In the genomic region with DNA sequence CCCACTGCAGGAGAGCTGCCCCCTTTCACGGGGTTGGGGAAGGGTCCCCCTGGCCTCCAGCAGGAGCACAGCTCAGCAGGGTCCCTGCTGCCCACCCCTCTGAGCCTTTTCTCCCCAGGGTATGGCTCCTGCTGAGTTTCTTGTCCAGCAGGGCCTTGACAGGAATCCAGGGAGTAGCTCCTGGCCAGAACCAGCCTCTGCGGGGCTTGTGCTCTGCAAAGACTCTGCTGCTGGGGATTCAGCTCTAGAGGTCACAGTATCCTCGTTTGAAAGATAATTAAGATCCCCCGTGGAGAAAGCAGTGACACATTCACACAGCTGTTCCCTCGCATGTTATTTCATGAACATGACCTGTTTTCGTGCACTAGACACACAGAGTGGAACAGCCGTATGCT, we compare ENCODE assay signal across 17 cellular contexts. TPM values are rescaled to one million over a fixed set of nuclear protein-coding genes. Genes with fewer than 3 reads are reported as not detected.
DNase-seq lines count a peak whose midpoint lies in the region; ATAC-seq, FAIRE-seq and TF ChIP-seq lines count a peak whose summit lies in the region.
"Had no signal": no experiment of that assay in that cellular context is flagged by ENCODE, and none has a peak within 500 bp of the region (broad histone marks: within the 10 kb centered on the region; RNA-seq: fewer than 3 reads in every experiment).

No MANE protein-coding gene starts in this region.

- H3K36me3 Mint-ChIP-seq in astrocyte (ENCODE audit: low read depth, unreplicated experiment), result peaks cover 33% of the 10 kb centered on the region
- peaks cover 89% of the 10 kb centered on the region for H3K36me3 Mint-ChIP-seq in activated T-helper 2 cell treated with anti-CD3 and anti-CD28 coated beads, Interferon-gamma antibody, Interleukin-2, Interleukin-4, amounts not matched to agents 10 μg/mL and 5 μg/mL and 100 μg/mL, durations not matched to agents 14 hours and 24 hours and 36 hours (ENCODE audit: low read depth)

- 87% methylated on average over 7 of the region's 7 CpGs for WGBS in HepG2 (ENCODE audit: low lambda C conversion rate)
- 82% methylated on average over 5 of the region's 7 CpGs for WGBS in right lobe of liver (ENCODE audit: insufficient coverage, low coverage, low lambda C conversion rate, missing lambda C conversion rate)
- WGBS in mesenchymal stem cell, result 84% methylated on average over 7 of the region's 7 CpGs
- WGBS in SK-N-SH (ENCODE audit: low lambda C conversion rate), result 90% methylated on average over 7 of the region's 7 CpGs

- no peaks in the 10 kb centered on the region for H3K9me2 ChIP-seq in SK-N-SH

- H2BK15ac ChIP-seq in mesenchymal stem cell (ENCODE audit: low read depth, poor library complexity, severe bottlenecking), result no peak overlapping the region

- H3K79me2 ChIP-seq in HepG2 (ENCODE audit: insufficient read depth, low read length) (no peaks in the 10 kb centered on the region), astrocyte (ENCODE audit: insufficient read depth, low read length) (peaks cover 76% of the 10 kb centered on the region), SK-N-SH (ENCODE audit: insufficient read depth) (peaks cover 46% of the 10 kb centered on the region)

- peak overlapping the region; percentile 8 for H3K4me3 Mint-ChIP-seq in astrocyte (ENCODE audit: unreplicated experiment)
- H3K4me3 Mint-ChIP-seq in activated T-helper 2 cell treated with anti-CD3 and anti-CD28 coated beads, Interferon-gamma antibody, Interleukin-2, Interleukin-4, amounts not matched to agents 10 μg/mL and 5 μg/mL and 100 μg/mL, durations not matched to agents 14 hours and 24 hours and 36 hours (ENCODE audit: low read depth), result no peak overlapping the region

- no peak for TF ChIP-seq CTCF in HepG2 (CRISPR knock-in tag; IDR thresholded peaks at IDR 0.05)
- TF ChIP-seq CTCF in right lobe of liver (IDR thresholded peaks at IDR 0.05), result no peak
- no peak for TF ChIP-seq CTCF in astrocyte (IDR thresholded peaks at IDR 0.05; ENCODE audit: insufficient read depth, low read depth, low read length)
- TF ChIP-seq CTCF in vagina (IDR thresholded peaks at IDR 0.05), result no peak
- no peak for TF ChIP-seq CTCF in SK-N-SH (IDR thresholded peaks at IDR 0.05)

- peaks cover 38 to 47% of the 10 kb centered on the region in 2 experiments for H3K36me3 ChIP-seq in HepG2 (replicated peaks in 1 of 2; ENCODE audit: control insufficient read depth in 1 of 2, insufficient read depth in 2 of 2, low read length in 2 of 2)
- H3K36me3 ChIP-seq in right lobe of liver, result peaks cover 25 to 64% (median 38%) of the 10 kb centered on the region in 4 donors
- H3K36me3 ChIP-seq in astrocyte (ENCODE audit: insufficient read depth, low read length), result peaks cover 52% of the 10 kb centered on the region
- H3K36me3 ChIP-seq in mesenchymal stem cell (ENCODE audit: control insufficient read depth in 1 of 2, insufficient read depth in 2 of 2, low read depth in 1 of 2, low read length in 2 of 2), result peaks cover 65 to 98% of the 10 kb centered on the region in 2 experiments
- H3K36me3 ChIP-seq in vagina, result peaks cover 6 to 76% of the 10 kb centered on the region in 2 donors
- H3K36me3 ChIP-seq in SK-N-SH (replicated peaks in 1 of 2; ENCODE audit: control insufficient read depth in 1 of 2, insufficient read depth in 2 of 2, low read length in 1 of 2), result peaks cover 39 to 50% of the 10 kb centered on the region in 2 experiments

- H3K4me1 Mint-ChIP-seq in astrocyte (ENCODE audit: low read depth, unreplicated experiment), result peaks cover 53% of the 10 kb centered on the region
- H3K4me1 Mint-ChIP-seq in activated T-helper 2 cell treated with anti-CD3 and anti-CD28 coated beads, Interferon-gamma antibody, Interleukin-2, Interleukin-4, amounts not matched to agents 10 μg/mL and 5 μg/mL and 100 μg/mL, durations not matched to agents 14 hours and 24 hours and 36 hours (ENCODE audit: low read depth), result peaks cover 31% of the 10 kb centered on the region

- peak overlapping the region; percentile 27 for H4K8ac ChIP-seq in mesenchymal stem cell (ENCODE audit: low read length)

- no peaks in the 10 kb centered on the region for H3K27me3 Mint-ChIP-seq in astrocyte (ENCODE audit: low read depth, unreplicated experiment)
- H3K27me3 Mint-ChIP-seq in activated T-helper 2 cell treated with anti-CD3 and anti-CD28 coated beads, Interferon-gamma antibody, Interleukin-2, Interleukin-4, amounts not matched to agents 10 μg/mL and 5 μg/mL and 100 μg/mL, durations not matched to agents 14 hours and 24 hours and 36 hours (ENCODE audit: low read depth), result no peaks in the 10 kb centered on the region

- H3K18ac ChIP-seq in mesenchymal stem cell (ENCODE audit: low read depth in 1 of 2, low read length in 2 of 2), result no peak overlapping the region

- H4K20me1 ChIP-seq in HepG2 (ENCODE audit: insufficient read depth, low read length) (peaks cover 22% of the 10 kb centered on the region; the same call in 1 of the 2 replicates), astrocyte (ENCODE audit: insufficient read depth, low read length) (peaks cover 87% of the 10 kb centered on the region), SK-N-SH (ENCODE audit: insufficient read depth) (peaks cover 33% of the 10 kb centered on the region; the same call in 1 of the 2 replicates)

- H3K79me1 ChIP-seq in mesenchymal stem cell (replicated peaks; ENCODE audit: low read length, poor library complexity, severe bottlenecking), result peaks cover 19% of the 10 kb centered on the region

- H3K9me3 Mint-ChIP-seq in astrocyte (ENCODE audit: unreplicated experiment), result no peaks in the 10 kb centered on the region
- no peaks in the 10 kb centered on the region for H3K9me3 Mint-ChIP-seq in activated T-helper 2 cell treated with anti-CD3 and anti-CD28 coated beads, Interferon-gamma antibody, Interleukin-2, Interleukin-4, amounts not matched to agents 10 μg/mL and 5 μg/mL and 100 μg/mL, durations not matched to agents 14 hours and 24 hours and 36 hours

- no peak for DNase-seq in HepG2 (ENCODE audit: low spot score)
- no peak for DNase-seq in right lobe of liver
- no peak for DNase-seq in astrocyte (ENCODE audit: low read depth)
- no peak for DNase-seq in mesenchymal stem cell
- no peak for DNase-seq in vagina (ENCODE audit: extremely low spot score in 2 of 2)
- DNase-seq in SK-N-SH, result no peak
- no peak for DNase-seq in activated T-helper 2 cell treated with anti-CD3 and anti-CD28 coated beads, Interferon-gamma antibody, Interleukin-2, Interleukin-4, amounts not matched to agents 10 μg/mL and 5 μg/mL and 100 μg/mL, durations not matched to agents 14 hours and 24 hours and 36 hours (ENCODE audit: low spot score)
- DNase-seq: activated CD4-positive, alpha-beta T cell treated with anti-CD3 and anti-CD28 coated beads, Interleukin-2, amount 50 U/mL, for 1 hour; activated naive CD4-positive, alpha-beta T cell treated with anti-CD3 and anti-CD28 coated beads, Interleukin-2, amount 50 U/mL, for 16 hours; dermis blood vessel endothelial cell; foreskin keratinocyte; left cardiac atrium; NCI-H1092 treated with DMSO at 0.1 percent for 48 hours; NK-92 treated with Interleukin-12 subunit alpha and Interleukin-12 subunit beta, amount 100 ng/mL, for 24 hours; stimulated activated naive CD4-positive, alpha-beta T cell had no signal

- H3K4me1 ChIP-seq in HepG2 (ENCODE audit: insufficient read depth, low read length), result peaks cover 5% of the 10 kb centered on the region
- H3K4me1 ChIP-seq in right lobe of liver, result peaks cover 0 to 3% (median 0%) of the 10 kb centered on the region in 4 donors
- H3K4me1 ChIP-seq in astrocyte (ENCODE audit: insufficient read depth, low read length), result peaks cover 32% of the 10 kb centered on the region
- H3K4me1 ChIP-seq in mesenchymal stem cell (ENCODE audit: control insufficient read depth, insufficient read depth, low read depth, low read length), result peaks cover 45% of the 10 kb centered on the region
- peaks cover 64% of the 10 kb centered on the region for H3K4me1 ChIP-seq in vagina
- no peaks in the 10 kb centered on the region for H3K4me1 ChIP-seq in SK-N-SH (ENCODE audit: control insufficient read depth in 1 of 2, insufficient read depth in 2 of 2, low read depth in 1 of 2, low read length in 1 of 2)

- no peak overlapping the region for H3K14ac ChIP-seq in mesenchymal stem cell (ENCODE audit: low read length in 2 of 2)

- H2AFZ ChIP-seq in HepG2 (ENCODE audit: low read length) (no peak overlapping the region), astrocyte (ENCODE audit: low read depth, low read length) (no peak overlapping the region), mesenchymal stem cell (ENCODE audit: low read depth, low read length) (no peak overlapping the region), SK-N-SH (ENCODE audit: low read depth) (no peak overlapping the region)

- no TSS peak for BruUV-seq in HepG2 (replicated peaks; lab: Mats Ljungman, UMichigan)

- no peak for TF ChIP-seq POLR2A in HepG2 (IDR thresholded peaks at IDR 0.05; ENCODE audit: insufficient read depth in 1 of 2, low read depth in 2 of 2, low read length in 2 of 2)
- no peak for TF ChIP-seq POLR2A in right lobe of liver (IDR thresholded peaks at IDR 0.05)
- TF ChIP-seq POLR2A in vagina (IDR thresholded peaks at IDR 0.05), result no peak

- no peak overlapping the region for H3K23ac ChIP-seq in mesenchymal stem cell (ENCODE audit: low read length in 2 of 2)

- H2BK12ac ChIP-seq in mesenchymal stem cell (ENCODE audit: low read length in 2 of 2), result no peak overlapping the region

- in situ Hi-C loops in HepG2 (cut with HindIII; ENCODE audit: extremely low pct_ligation_motif_present, low pct_unique_long_range_greater_than_20kb), result no loop called here

- H3K27ac ChIP-seq in HepG2 (ENCODE audit: extremely low read length, insufficient read depth, low read length), result no peak overlapping the region
- no peak overlapping the region for H3K27ac ChIP-seq in right lobe of liver
- peak overlapping the region; percentile 1 for H3K27ac ChIP-seq in astrocyte (ENCODE audit: low read depth, low read length)
- peak overlapping the region; percentile 31 for H3K27ac ChIP-seq in mesenchymal stem cell (ENCODE audit: low read length, poor library complexity, severe bottlenecking)
- H3K27ac ChIP-seq in vagina, result peak overlapping the region; percentile 61
- H3K27ac ChIP-seq in SK-N-SH (ENCODE audit: low read depth in 2 of 2, low read length in 1 of 2), result no peak overlapping the region
- H3K27ac ChIP-seq: C4-2B, foreskin keratinocyte had no signal

- intact Hi-C loops in HepG2 (cut with micrococcal nuclease; ENCODE audit: unreplicated experiment), result no loop called here
- intact Hi-C loops in right lobe of liver (cut with DNase I), result no loop called here
- intact Hi-C loops in vagina (cut with DNase I), result no loop called here
- intact Hi-C loops in activated T-helper 2 cell treated with anti-CD3 and anti-CD28 coated beads, Interferon-gamma antibody, Interleukin-2, Interleukin-4, amounts not matched to agents 10 μg/mL and 5 μg/mL and 100 μg/mL, durations not matched to agents 14 hours and 24 hours and 36 hours (cut with micrococcal nuclease), result no loop called here

- H3F3A ChIP-seq in SK-N-SH (replicated peaks; ENCODE audit: insufficient read depth), result peaks cover 22% of the 10 kb centered on the region

- H3K27ac Mint-ChIP-seq in astrocyte (ENCODE audit: unreplicated experiment), result peak overlapping the region; percentile 53
- no peak overlapping the region for H3K27ac Mint-ChIP-seq in activated T-helper 2 cell treated with anti-CD3 and anti-CD28 coated beads, Interferon-gamma antibody, Interleukin-2, Interleukin-4, amounts not matched to agents 10 μg/mL and 5 μg/mL and 100 μg/mL, durations not matched to agents 14 hours and 24 hours and 36 hours

- H3K4me2 ChIP-seq in HepG2 (ENCODE audit: low read depth, low read length), result no peak overlapping the region
- H3K4me2 ChIP-seq in astrocyte (ENCODE audit: low read length), result no peak overlapping the region
- H3K4me2 ChIP-seq in mesenchymal stem cell (ENCODE audit: low read length, poor library complexity, severe bottlenecking), result no peak overlapping the region
- H3K4me2 ChIP-seq in SK-N-SH, result no peak overlapping the region

- no peak overlapping the region for H3K4ac ChIP-seq in mesenchymal stem cell (ENCODE audit: low read depth in 1 of 2, low read length in 2 of 2)

- POLR2A ChIA-PET in HepG2 (lab: Yijun Ruan, JAX), result interaction anchor here (1.0 kb wide), 1 partner anchor 21 kb away, joined by 3 read pairs; no protein-coding TSS in a partner anchor
- POLR2A ChIA-PET in SK-N-SH (lab: Yijun Ruan, JAX), result interaction anchor here (0.6 kb wide), 1 partner anchor 552 kb away, joined by 3 read pairs; no protein-coding TSS in a partner anchor

- no peak overlapping the region for H3K9ac ChIP-seq in HepG2 (ENCODE audit: insufficient read depth, low read depth, low read length)
- no peak overlapping the region for H3K9ac ChIP-seq in astrocyte (ENCODE audit: low read length)
- peak overlapping the region; percentile 65 for H3K9ac ChIP-seq in mesenchymal stem cell (ENCODE audit: low read length)
- H3K9ac ChIP-seq in SK-N-SH, result no peak overlapping the region

- H3K9me3 ChIP-seq in HepG2 (ENCODE audit: low read length) (no peaks in the 10 kb centered on the region), right lobe of liver (no peaks in the 10 kb centered on the region), astrocyte (ENCODE audit: insufficient read depth, low read depth, low read length) (no peaks in the 10 kb centered on the region), mesenchymal stem cell (ENCODE audit: control insufficient read depth, low read length) (no peaks in the 10 kb centered on the region), vagina (no peaks in the 10 kb centered on the region), SK-N-SH (no peaks in the 10 kb centered on the region)

- CTCF ChIA-PET in HepG2 (lab: Yijun Ruan, JAX; ENCODE audit: low intra/inter-chr PET ratio, low total read pairs), result no interaction called here
- CTCF ChIA-PET in SK-N-SH (lab: Yijun Ruan, JAX), result interaction anchor here (0.7 to 3.5 kb wide), 9 partner anchors 9 to 710 kb away, joined by 3 to 15 read pairs (median 5); no protein-coding TSS in a partner anchor

- H2AK5ac ChIP-seq in mesenchymal stem cell (ENCODE audit: low read length, severe bottlenecking), result no peak overlapping the region

- no peak for TF ChIP-seq RAD21 in HepG2 (CRISPR knock-in tag; IDR thresholded peaks at IDR 0.05)
- no peak for TF ChIP-seq RAD21 in SK-N-SH (IDR thresholded peaks at IDR 0.05; ENCODE audit: low read length)

- H4K91ac ChIP-seq in mesenchymal stem cell (ENCODE audit: low read length), result no peak overlapping the region

- no peak for TF ChIP-seq EP300 in HepG2 (IDR thresholded peaks at IDR 0.05; ENCODE audit: low read depth in 2 of 2, low read length in 2 of 2)
- TF ChIP-seq EP300 in HepG2 (CRISPR knock-in tag; IDR thresholded peaks at IDR 0.05; ENCODE audit: borderline replicate concordance), result no peak
- TF ChIP-seq EP300 in SK-N-SH (IDR thresholded peaks at IDR 0.05; ENCODE audit: borderline replicate concordance in 1 of 2, low read depth in 1 of 2, low read length in 1 of 2), result no peak

- H3K27me3 ChIP-seq in HepG2 (ENCODE audit: control insufficient read depth in 1 of 2, insufficient read depth in 2 of 2, low read length in 2 of 2), result no peaks in the 10 kb centered on the region
- no peaks in the 10 kb centered on the region for H3K27me3 ChIP-seq in right lobe of liver
- H3K27me3 ChIP-seq in astrocyte (ENCODE audit: insufficient read depth, low read length), result no peaks in the 10 kb centered on the region
- no peaks in the 10 kb centered on the region for H3K27me3 ChIP-seq in mesenchymal stem cell (ENCODE audit: control insufficient read depth in 1 of 2, insufficient read depth in 1 of 2, low read length in 2 of 2)
- H3K27me3 ChIP-seq in vagina, result no peaks in the 10 kb centered on the region
- no peaks in the 10 kb centered on the region for H3K27me3 ChIP-seq in SK-N-SH (ENCODE audit: insufficient read depth)
- H3K27me3 ChIP-seq: foreskin keratinocyte had no signal

- no peak for FAIRE-seq in HepG2 (lab: Jason Lieb, UNC)
- no peak for FAIRE-seq in astrocyte (lab: Jason Lieb, UNC)

- H2BK5ac ChIP-seq in mesenchymal stem cell (ENCODE audit: low read depth, low read length, poor library complexity, severe bottlenecking), result no peak overlapping the region

- ATAC-seq in HepG2, result no peak
- ATAC-seq in right lobe of liver, result no peak
- ATAC-seq in GM18858 (IDR thresholded peaks at IDR 0.05; ENCODE audit: unreplicated experiment), result no peak
- ATAC-seq: foreskin keratinocyte had no signal

- H2BK120ac ChIP-seq in mesenchymal stem cell (ENCODE audit: low read depth, low read length), result no peak overlapping the region

- H3K4me3 ChIP-seq in HepG2 (replicated peaks in 1 of 3; ENCODE audit: insufficient read depth in 1 of 3, low read depth in 2 of 3, low read length in 3 of 3) (no peak overlapping the region), right lobe of liver (no peak overlapping the region), astrocyte (ENCODE audit: insufficient read depth, low read depth, low read length) (no peak overlapping the region), mesenchymal stem cell (ENCODE audit: insufficient read depth in 1 of 2, low read depth in 1 of 2, low read length in 2 of 2) (no peak overlapping the region), vagina (no peak overlapping the region), SK-N-SH (ENCODE audit: low read depth in 2 of 2, low read length in 1 of 2) (no peak overlapping the region)

RNA-seq across cellular contexts. Expression of a gene that starts 21.2 kb away (rescaled TPM):
- total RNA-seq in HepG2 (2016; rRNA removed; fragmentation: Illumina TruSeq; extraction: Trizol), result 2.3 and 3.4 TPM in 2 replicates
- total RNA-seq in HepG2 (2016; cell fraction: cytosol; rRNA removed; fragmentation: Illumina TruSeq; extraction: Trizol; ENCODE audit: low read depth), result 0.53 and 0.61 TPM in 2 replicates
- 2.2 and 4.1 TPM in 2 replicates for total RNA-seq in HepG2 (2016; cell fraction: insoluble cytoplasmic fraction; rRNA removed; fragmentation: Illumina TruSeq; extraction: Trizol)
- total RNA-seq in HepG2 (2016; cell fraction: membrane; rRNA removed; fragmentation: Illumina TruSeq; extraction: Trizol), result 1.3 and 1.4 TPM in 2 replicates
- 3.7 and 5.1 TPM in 2 replicates for total RNA-seq in HepG2 (2016; cell fraction: nucleus; rRNA removed; fragmentation: Illumina TruSeq; extraction: Trizol)
- polyA plus RNA-seq in HepG2 (2011; rRNA removed), result 18.1 and 20.1 TPM in 2 replicates
- 10.9 and 11.2 TPM in 2 replicates for polyA plus RNA-seq in HepG2 (2011; cell fraction: cytosol; rRNA removed)
- polyA plus RNA-seq in HepG2 (2011; cell fraction: nucleus; rRNA removed), result 37.0 and 47.3 TPM in 2 replicates
- polyA plus RNA-seq in HepG2 (2012), result 25.1 and 31.2 TPM in 2 replicates
- 0.21 and 0.26 TPM in 2 replicates for polyA plus RNA-seq in HepG2 (2016; cell fraction: cytosol; fragmentation: Illumina TruSeq; extraction: Trizol; ENCODE audit: low read depth)
- 2.0 and 2.4 TPM in 2 replicates for polyA plus RNA-seq in HepG2 (2016; cell fraction: insoluble cytoplasmic fraction; fragmentation: Illumina TruSeq; extraction: Trizol; ENCODE audit: low read depth)
- 0.46 and 0.51 TPM in 2 replicates for polyA plus RNA-seq in HepG2 (2016; cell fraction: membrane; fragmentation: Illumina TruSeq; extraction: Trizol; ENCODE audit: low read depth)
- polyA plus RNA-seq in HepG2 (2016; cell fraction: nucleus; fragmentation: Illumina TruSeq; extraction: Trizol; ENCODE audit: insufficient read depth, low read depth), result 3.9 and 4.9 TPM in 2 replicates
- 62.9 and 84.8 TPM in 2 replicates for polyA minus RNA-seq in HepG2 (2011; rRNA and poly(A)+ RNA removed; ENCODE audit: low replicate concordance)
- 27.1 and 28.7 TPM in 2 replicates for polyA minus RNA-seq in HepG2 (2011; cell fraction: cytosol; rRNA and poly(A)+ RNA removed)
- polyA minus RNA-seq in HepG2 (2011; cell fraction: nucleus; rRNA and poly(A)+ RNA removed), result 47.9 and 53.6 TPM in 2 replicates
- total RNA-seq in right lobe of liver, result 10 to 100 TPM in 4 of 6 experiments, 1 to 10 TPM in 2; 8.1 to 70.7 (median 14.9) TPM
- total RNA-seq in astrocyte, result 156 and 158 TPM in 2 replicates
- polyA plus RNA-seq in mesenchymal stem cell (2013, experiment 1 of 2), result 15.6 TPM
- 14.8 TPM for polyA plus RNA-seq in mesenchymal stem cell (2013, experiment 2 of 2)
- 213 TPM for total RNA-seq in vagina
- polyA plus RNA-seq in SK-N-SH (2012; rRNA removed), result 30.1 and 41.7 TPM in 2 replicates
- polyA plus RNA-seq in SK-N-SH (2012; cell fraction: cytosol; rRNA removed), result 20.1 and 23.0 TPM in 2 replicates
- 50.5 and 72.9 TPM in 2 replicates for polyA plus RNA-seq in SK-N-SH (2012; cell fraction: nucleus; rRNA removed)
- total RNA-seq in activated T-helper 2 cell treated with anti-CD3 and anti-CD28 coated beads, Interferon-gamma antibody, Interleukin-2, Interleukin-4, amounts not matched to agents 10 μg/mL and 5 μg/mL and 100 μg/mL, durations not matched to agents 14 hours and 24 hours and 36 hours, result 146 and 156 TPM in 2 replicates

Comparison
In these comparisons a context has a peak if more than half of its experiments do, and no peak if none do; other contexts are left out.
1. H3K27ac ChIP-seq: peak in astrocyte (single experiment), mesenchymal stem cell (single experiment) and vagina (single experiment); none in HepG2 (single experiment), right lobe of liver (0 of 3) and SK-N-SH (0 of 2).